ENCODE assay signal across 10 cellular contexts in the genomic region with DNA sequence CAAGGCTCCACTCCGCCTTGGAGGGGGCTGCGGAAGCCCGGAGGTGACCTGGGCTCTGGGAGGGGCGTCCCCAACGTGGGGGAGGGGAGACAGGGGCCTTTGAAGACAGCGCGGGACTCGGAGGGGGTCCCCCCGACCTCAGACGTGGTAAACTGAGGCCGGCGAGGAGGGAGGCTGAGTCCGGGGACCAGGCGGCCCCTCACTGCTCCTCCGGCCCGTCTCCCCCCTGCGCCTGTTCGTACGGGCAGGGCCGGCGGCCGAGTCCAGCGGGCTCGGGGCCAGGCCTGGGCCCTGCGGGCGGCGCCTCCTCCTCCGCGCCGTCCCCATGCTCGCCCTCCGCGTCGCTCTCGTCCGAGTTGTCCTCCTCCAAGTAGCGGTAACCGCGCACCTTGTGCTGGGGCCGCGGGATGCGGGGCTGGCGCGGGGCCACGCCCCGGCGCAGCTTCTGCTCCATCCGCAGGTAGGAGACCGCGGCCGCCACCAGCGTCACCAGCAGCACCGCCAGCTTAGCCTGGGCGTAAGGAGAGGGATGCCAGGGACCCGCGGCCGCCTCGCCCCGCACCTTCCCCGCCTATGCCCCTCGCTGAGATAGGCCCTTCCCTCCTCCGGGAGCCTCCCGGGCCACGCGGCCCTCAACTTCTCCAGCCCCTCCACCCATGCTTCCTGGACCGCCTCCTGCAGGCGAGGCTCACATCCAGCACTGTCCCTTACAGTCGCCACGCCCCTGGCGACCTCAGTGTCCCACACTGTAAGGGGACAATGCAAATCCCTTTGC. TPM values are rescaled to one million over a fixed set of nuclear protein-coding genes. Genes with fewer than 3 reads are reported as not detected.
DNase-seq lines count a peak whose midpoint lies in the region; ATAC-seq and TF ChIP-seq lines count a peak whose summit lies in the region.
"Not testable (repeated sequence)": the region's sequence is repeated elsewhere in the genome, so short reads cannot be mapped to it uniquely, and the experiment has no call there.
"Had no signal": no experiment of that assay in that cellular context is flagged by ENCODE, and none has a peak within 500 bp of the region (broad histone marks: within the 10 kb centered on the region; RNA-seq: fewer than 3 reads in every experiment).

No MANE protein-coding gene starts in this region.

- H3K27ac Mint-ChIP-seq in nephron progenitor cell, type B pancreatic cell: not testable (repeated sequence)

- not testable (repeated sequence) for H3K4me1 Mint-ChIP-seq in nephron progenitor cell; type B pancreatic cell (ENCODE audit: unreplicated experiment)

- not testable (repeated sequence) for H3K36me3 Mint-ChIP-seq in nephron progenitor cell (ENCODE audit: low read depth); type B pancreatic cell

- 3 to 4% methylated on average over 67 of the region's 70 CpGs for WGBS in ectodermal cell, 2 experiments
- WGBS in psoas muscle, 3 donors, result 12 to 17% (median 16%) methylated on average over 22 to 69 of the region's 70 CpGs

- intact Hi-C loops in psoas muscle (cut with DNase I), result not testable (repeated sequence)

- not testable (repeated sequence) for H3K36me3 ChIP-seq in H7 (replicated peaks; ENCODE audit: control insufficient read depth, insufficient read depth, low read length); ectodermal cell (ENCODE audit: control insufficient read depth, insufficient read depth, low read length); right atrium auricular region; psoas muscle (ENCODE audit: insufficient read depth in 1 of 2, low read depth in 1 of 2)

- H3K9me3 Mint-ChIP-seq in nephron progenitor cell, type B pancreatic cell: not testable (repeated sequence)

- not testable (repeated sequence) for ATAC-seq in psoas muscle

- H3K9me3 ChIP-seq in ectodermal cell (ENCODE audit: control insufficient read depth, low read length); right atrium auricular region; iPS-18c (ENCODE audit: control insufficient read depth, insufficient read depth, low read length); psoas muscle: not testable (repeated sequence)

- peaks cover 64% of the 10 kb centered on the region for H3K27me3 Mint-ChIP-seq in nephron progenitor cell (ENCODE audit: low read depth, poor library complexity)
- H3K27me3 Mint-ChIP-seq in type B pancreatic cell, result peaks cover 45% of the 10 kb centered on the region

- H3K4me3 ChIP-seq in H7 (ENCODE audit: insufficient read depth, low read depth, low read length) (peak overlapping the region; percentile 42), ectodermal cell (ENCODE audit: insufficient read depth, low read depth, low read length) (peak overlapping the region; percentile 10), right atrium auricular region (peak overlapping the region; percentile 21 to 44), iPS-18c (ENCODE audit: insufficient read depth, low read depth, low read length) (peak overlapping the region; percentile 38; the same call in 1 of the 2 replicates), psoas muscle (peak overlapping the region; percentile 28)

- not testable (repeated sequence) for TF ChIP-seq CTCF in right atrium auricular region (IDR thresholded peaks at IDR 0.05); nephron progenitor cell (IDR thresholded peaks at IDR 0.05); psoas muscle (IDR thresholded peaks at IDR 0.05); type B pancreatic cell (conservative IDR thresholded peaks at IDR 0.05)

- not testable (repeated sequence) for H3K27ac ChIP-seq in ectodermal cell (ENCODE audit: insufficient read depth, low read depth, low read length, poor library complexity, severe bottlenecking); right atrium auricular region; psoas muscle

- H3K4me1 ChIP-seq in ectodermal cell (ENCODE audit: control insufficient read depth, insufficient read depth, low read length); psoas muscle: not testable (repeated sequence)
- H3K4me1 ChIP-seq in right atrium auricular region, result peaks cover 0 to 11% of the 10 kb centered on the region in 2 donors

- not testable (repeated sequence) for DNase-seq in H7; right atrium auricular region (ENCODE audit: low spot score); nephron progenitor cell; psoas muscle; type B pancreatic cell (ENCODE audit: extremely low spot score, unreplicated experiment)
- DNase-seq in activated effector memory CD4-positive, alpha-beta T cell treated with anti-CD3 and anti-CD28 coated beads, Interleukin-2, amount 50 U/mL, for 16 hours, result peak; percentile 51

- not testable (repeated sequence) for H3K27me3 ChIP-seq in H7 (ENCODE audit: control insufficient read depth, insufficient read depth, low read length); ectodermal cell (ENCODE audit: control insufficient read depth, insufficient read depth, low read length, poor library complexity, severe bottlenecking); right atrium auricular region
- peaks cover 0 to 13% (median 2%) of the 10 kb centered on the region in 3 donors for H3K27me3 ChIP-seq in psoas muscle (ENCODE audit: insufficient read depth in 3 of 3, low read length in 2 of 3)

- H3K4me3 Mint-ChIP-seq in nephron progenitor cell, result peak overlapping the region; percentile 65
- H3K4me3 Mint-ChIP-seq in type B pancreatic cell, result peak overlapping the region; percentile 79

RNA-seq across cellular contexts. Expression of a gene that starts 12.4 kb away (rescaled TPM):
- 26.2 and 28.3 TPM in 2 replicates for total RNA-seq in H7 (2014; rRNA removed; shearing (Covaris generic))
- 9.3 TPM for polyA plus RNA-seq in ectodermal cell (2013, experiment 1 of 4)
- 11.2 TPM for polyA plus RNA-seq in ectodermal cell (2013, experiment 2 of 4)
- 14.8 TPM for polyA plus RNA-seq in ectodermal cell (2013, experiment 3 of 4)
- polyA plus RNA-seq in ectodermal cell (2013, experiment 4 of 4), result 13.3 TPM
- total RNA-seq in right atrium auricular region (10 to 100 TPM in 1 of 2 donors, 1 to 10 TPM in 1; 9.2 to 19.7 TPM), psoas muscle (1 to 10 TPM; 3.8 to 5.2 (median 4.8) TPM), type B pancreatic cell (ENCODE audit: low replicate concordance) (13.0 and 13.7 TPM in 2 replicates)
- polyA plus RNA-seq in psoas muscle, result 1 to 10 TPM; 1.9 to 5.9 (median 4.0) TPM

RNA-seq across cellular contexts. Expression of a gene that starts 18.6 kb away (rescaled TPM):
- 0.35 and 0.37 TPM in 2 replicates for total RNA-seq in H7 (2014; rRNA removed; shearing (Covaris generic))
- polyA plus RNA-seq in ectodermal cell (2013, experiment 1 of 4), result 0.24 TPM
- 0.52 TPM for polyA plus RNA-seq in ectodermal cell (2013, experiment 2 of 4)
- 0.53 TPM for polyA plus RNA-seq in ectodermal cell (2013, experiment 3 of 4)
- polyA plus RNA-seq in ectodermal cell (2013, experiment 4 of 4), result 0.53 TPM
- total RNA-seq in right atrium auricular region (10 to 100 TPM; 10.5 to 21.6 TPM), psoas muscle (1 to 10 TPM; 1.7 to 3.3 (median 2.2) TPM), type B pancreatic cell (ENCODE audit: low replicate concordance) (0.95 and 1.7 TPM in 2 replicates)
- polyA plus RNA-seq in psoas muscle, result 1 to 10 TPM in 2 of 3 donors, under 1 TPM in 1; 0.83 to 1.8 (median 1.4) TPM
- total RNA-seq: A673 had no signal
- polyA plus RNA-seq: CD4-positive, alpha-beta memory T cell had no signal

RNA-seq across cellular contexts. Expression of a gene that starts 38.9 kb away (rescaled TPM):
- 277 and 299 TPM in 2 replicates for total RNA-seq in H7 (2014; rRNA removed; shearing (Covaris generic))
- 146 TPM for polyA plus RNA-seq in ectodermal cell (2013, experiment 1 of 4)
- polyA plus RNA-seq in ectodermal cell (2013, experiment 2 of 4), result 155 TPM
- polyA plus RNA-seq in ectodermal cell (2013, experiment 3 of 4), result 139 TPM
- 160 TPM for polyA plus RNA-seq in ectodermal cell (2013, experiment 4 of 4)
- total RNA-seq in right atrium auricular region, result 100 to 1,000 TPM; 436 to 568 TPM
- 100 to 1,000 TPM; 204 to 328 (median 241) TPM for total RNA-seq in psoas muscle
- polyA plus RNA-seq in psoas muscle, result 100 to 1,000 TPM; 193 to 390 (median 328) TPM
- 153 and 168 TPM in 2 replicates for total RNA-seq in type B pancreatic cell (ENCODE audit: low replicate concordance)

RNA-seq across cellular contexts. Expression of a gene that starts 47.3 kb away (rescaled TPM):
- 44.7 and 62.9 TPM in 2 replicates for total RNA-seq in H7 (2014; rRNA removed; shearing (Covaris generic))
- 17.7 TPM for polyA plus RNA-seq in ectodermal cell (2013, experiment 1 of 4)
- polyA plus RNA-seq in ectodermal cell (2013, experiment 2 of 4), result 19.0 TPM
- 16.9 TPM for polyA plus RNA-seq in ectodermal cell (2013, experiment 3 of 4)
- polyA plus RNA-seq in ectodermal cell (2013, experiment 4 of 4), result 17.0 TPM
- 10 to 100 TPM; 19.2 to 50.7 TPM for total RNA-seq in right atrium auricular region
- 10 to 100 TPM; 11.4 to 14.6 (median 12.7) TPM for total RNA-seq in psoas muscle
- polyA plus RNA-seq in psoas muscle, result 10 to 100 TPM; 10.9 to 20.1 (median 11.8) TPM
- total RNA-seq in type B pancreatic cell (ENCODE audit: low replicate concordance), result 37.0 and 49.7 TPM in 2 replicates
